8 cellular contexts compared by ENCODE assay signal in genomic region chr1:27356628-27357280, GRCh38. TPM values are rescaled to one million over a fixed set of nuclear protein-coding genes. Genes with fewer than 3 reads are reported as not detected.
DNase-seq lines count a peak whose midpoint lies in the region; ATAC-seq and TF ChIP-seq lines count a peak whose summit lies in the region.
"Had no signal": no experiment of that assay in that cellular context is flagged by ENCODE, and none has a peak within 500 bp of the region (broad histone marks: within the 10 kb centered on the region; RNA-seq: fewer than 3 reads in every experiment).

No MANE protein-coding gene starts in this region.

- DNase-seq in HCT116 (ENCODE audit: low read depth, low spot score) (no peak), esophagus squamous epithelium (lab: John Stamatoyannopoulos, UW) (no peak), DMS53 treated with DMSO at 0.1 percent for 48 hours (lab: John Stamatoyannopoulos, UW; ENCODE audit: unreplicated experiment) (no peak), SKM-1 (lab: John Stamatoyannopoulos, UW; ENCODE audit: unreplicated experiment) (no peak)
- DNase-seq in activated CD4-positive, alpha-beta T cell treated with anti-CD3 and anti-CD28 coated beads, Interleukin-2, amount 10 ng/mL, durations not matched to agents 7 days and 5 days: no peak
- DNase-seq in stimulated activated CD8-positive, alpha-beta memory T cell treated with anti-CD3 and anti-CD28 coated beads, Interleukin-4, amount 100 ng/mL, for 48 hours: peak; percentile 64

- H3K27me3 Mint-ChIP-seq in activated CD4-positive, alpha-beta T cell treated with anti-CD3 and anti-CD28 coated beads, Interleukin-2, amount 10 ng/mL, durations not matched to agents 7 days and 5 days: peaks cover 3% of the 10 kb centered on the region

- no peaks in the 10 kb centered on the region for H3K9me3 ChIP-seq in HCT116 (ENCODE audit: control insufficient read depth in 1 of 2, insufficient read depth in 1 of 2, low read depth in 1 of 2, low read length in 2 of 2)
- H3K9me3 ChIP-seq in esophagus squamous epithelium: no peaks in the 10 kb centered on the region

- 51% methylated on average over 9 of the region's 37 CpGs; no CpG with 5 or more reads in 1 of the 2 donors for WGBS in esophagus squamous epithelium, 2 donors

- no peaks in the 10 kb centered on the region for H3K9me2 ChIP-seq in HCT116 (ENCODE audit: insufficient read depth)

- RAD21 ChIA-PET in HCT116 (lab: Charles Lee; ENCODE audit: low non-redundant PET in 1 of 2, low total read pairs in 2 of 2, uncharacterized antibody in 2 of 2, unreplicated experiment in 2 of 2): interaction anchor here (0.6 to 1.5 kb wide), 3 partner anchors 12 to 39 kb away, joined by 3 to 4 read pairs (median 3); no protein-coding TSS in a partner anchor

- CTCF ChIA-PET in HCT116 (lab: Charles Lee): interaction anchor here (1.0 to 2.5 kb wide), 6 partner anchors 8 to 313 kb away, joined by 3 to 25 read pairs (median 5); partner anchors contain the start of genes MAP3K6 and SYTL1
- CTCF ChIA-PET in activated CD4-positive, alpha-beta T cell treated with anti-CD3 and anti-CD28 coated beads, Interleukin-2, amount 10 ng/mL, durations not matched to agents 7 days and 5 days (lab: Charles Lee): interaction anchor here (0.6 to 4.9 kb wide), 25 partner anchors 10 to 1329 kb away, joined by 3 to 68 read pairs (median 6); partner anchors contain the start of genes CD164L2, FCN3, MAP3K6 and SYTL1

- TF ChIP-seq POLR2A in HCT116 (IDR thresholded peaks at IDR 0.05; ENCODE audit: borderline replicate concordance, extremely low read depth, insufficient read depth, insufficient read length) (no peak), esophagus squamous epithelium (IDR thresholded peaks at IDR 0.05) (no peak)

- H3K27ac ChIP-seq in HCT116 (ENCODE audit: low read depth, low read length) (peak overlapping the region; percentile 39; the same call in 1 of the 2 replicates), esophagus squamous epithelium (peak overlapping the region; percentile 64 to 81 (median 70))

- no peaks in the 10 kb centered on the region for H3K9me3 Mint-ChIP-seq in activated CD4-positive, alpha-beta T cell treated with anti-CD3 and anti-CD28 coated beads, Interleukin-2, amount 10 ng/mL, durations not matched to agents 7 days and 5 days

- no peak overlapping the region for H3K4me2 ChIP-seq in HCT116 (ENCODE audit: low read length)

- POLR2A ChIA-PET in HCT116 (lab: Charles Lee): interaction anchor here (1.5 kb wide), 1 partner anchor 9 kb away, joined by 3 read pairs; no protein-coding TSS in a partner anchor
- POLR2A ChIA-PET in activated CD4-positive, alpha-beta T cell treated with anti-CD3 and anti-CD28 coated beads, Interleukin-2, amount 10 ng/mL, durations not matched to agents 7 days and 5 days (lab: Charles Lee): no interaction called here

- ATAC-seq in HCT116: peak; percentile 52
- no peak for ATAC-seq in GM18909 (IDR thresholded peaks at IDR 0.05; ENCODE audit: poor library complexity, unreplicated experiment)

- no peak for TF ChIP-seq RAD21 in HCT116 (IDR thresholded peaks at IDR 0.05; ENCODE audit: low read depth)

- H3K4me1 ChIP-seq in HCT116 (ENCODE audit: control insufficient read depth in 1 of 2, insufficient read depth in 2 of 2, low read length in 2 of 2) (peaks cover 7 to 11% of the 10 kb centered on the region in 2 experiments; a peak in 3 of 4 replicates), esophagus squamous epithelium (peaks cover 15 to 57% (median 19%) of the 10 kb centered on the region in 3 donors)

- intact Hi-C loops in HCT116 (cut with micrococcal nuclease) (loop anchor here (1.0 kb wide), 1 partner anchor 32 kb away; no protein-coding TSS in a partner anchor), esophagus squamous epithelium (cut with DNase I) (loop anchor here (5.0 kb wide), 1 partner anchor 36 kb away; the partner anchor contains the start of gene GPR3)

- no peak overlapping the region for H3K9ac ChIP-seq in HCT116 (ENCODE audit: low read length)

- H3K4me3 ChIP-seq in HCT116 (replicated peaks in 1 of 2; ENCODE audit: low read depth in 1 of 2, low read length in 2 of 2) (no peak overlapping the region), esophagus squamous epithelium (peak overlapping the region in 2 of 4 donors; percentile 29 to 49)

- peaks cover 43% of the 10 kb centered on the region for H3K4me1 Mint-ChIP-seq in activated CD4-positive, alpha-beta T cell treated with anti-CD3 and anti-CD28 coated beads, Interleukin-2, amount 10 ng/mL, durations not matched to agents 7 days and 5 days

- no peak overlapping the region for H2AFZ ChIP-seq in HCT116 (ENCODE audit: low read depth, low read length, poor library complexity, severe bottlenecking)

- no peaks in the 10 kb centered on the region for H3K36me3 Mint-ChIP-seq in activated CD4-positive, alpha-beta T cell treated with anti-CD3 and anti-CD28 coated beads, Interleukin-2, amount 10 ng/mL, durations not matched to agents 7 days and 5 days (ENCODE audit: low read depth)

- H3K79me2 ChIP-seq in HCT116 (ENCODE audit: insufficient read depth, low read length): no peaks in the 10 kb centered on the region

- no peaks in the 10 kb centered on the region for H4K20me1 ChIP-seq in HCT116 (ENCODE audit: insufficient read depth)

- H3K36me3 ChIP-seq in HCT116 (ENCODE audit: control insufficient read depth in 1 of 2, insufficient read depth in 2 of 2, low read length in 2 of 2) (peaks cover 0 to 7% of the 10 kb centered on the region in 2 experiments; a peak in 1 of 4 replicates), esophagus squamous epithelium (peaks cover 57 to 97% (median 59%) of the 10 kb centered on the region in 3 donors)

- TF ChIP-seq CTCF in HCT116 (IDR thresholded peaks at IDR 0.05 in 2 of 3, conservative IDR thresholded peaks at IDR 0.05 in 1 of 3; ENCODE audit: borderline replicate concordance in 1 of 3, insufficient read depth in 1 of 3, low read depth in 2 of 3, low read length in 2 of 3): peak in 1 of 3 experiments; percentile 11; a peak in 1 of 6 replicates
- TF ChIP-seq CTCF in esophagus squamous epithelium (IDR thresholded peaks at IDR 0.05): peak in 3 of 6 experiments; percentile 3 to 16 (median 3)

- H3K27ac Mint-ChIP-seq in activated CD4-positive, alpha-beta T cell treated with anti-CD3 and anti-CD28 coated beads, Interleukin-2, amount 10 ng/mL, durations not matched to agents 7 days and 5 days: peak overlapping the region; percentile 93

- no TSS peak for BruUV-seq in HCT116 (replicated peaks; lab: Mats Ljungman, UMichigan)

- H3K27me3 ChIP-seq in HCT116 (ENCODE audit: insufficient read depth, low read length) (no peaks in the 10 kb centered on the region), esophagus squamous epithelium (no peaks in the 10 kb centered on the region)

- H3K4me3 Mint-ChIP-seq in activated CD4-positive, alpha-beta T cell treated with anti-CD3 and anti-CD28 coated beads, Interleukin-2, amount 10 ng/mL, durations not matched to agents 7 days and 5 days: peak overlapping the region; percentile 72

TF ChIP-seq in HCT116, 20 proteins besides CTCF, POLR2A, EP300 and RAD21:
- TF ChIP-seq EZH2 (IDR thresholded peaks at IDR 0.05) (no peak), JUND (IDR thresholded peaks at IDR 0.05) (no peak), SP1 (IDR thresholded peaks at IDR 0.05; ENCODE audit: low read depth) (no peak), EGR1 (IDR thresholded peaks at IDR 0.05; ENCODE audit: low read depth) (no peak), ZNF274 (IDR thresholded peaks at IDR 0.05; ENCODE audit: low read depth, low read length) (no peak), SRF (IDR thresholded peaks at IDR 0.05; ENCODE audit: low read depth) (no peak), ZFX (IDR thresholded peaks at IDR 0.05) (no peak), EZH2phosphoT487 (IDR thresholded peaks at IDR 0.05; ENCODE audit: borderline replicate concordance) (no peak)
- TF ChIP-seq, protein P1, sequence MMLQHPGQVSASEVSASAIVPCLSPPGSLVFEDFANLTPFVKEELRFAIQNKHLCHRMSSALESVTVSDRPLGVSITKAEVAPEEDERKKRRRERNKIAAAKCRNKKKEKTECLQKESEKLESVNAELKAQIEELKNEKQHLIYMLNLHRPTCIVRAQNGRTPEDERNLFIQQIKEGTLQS (IDR thresholded peaks at IDR 0.05): no peak
TF ChIP-seq in HCT116: peak in this region for 0.

RNA-seq across cellular contexts. Expression of gene MAP3K6, which starts 10.0 kb away (rescaled TPM):
- total RNA-seq in HCT116 (2021; ENCODE audit: unreplicated experiment) (30.2 TPM), esophagus squamous epithelium (100 to 1,000 TPM in 1 of 4 donors, 10 to 100 TPM in 3; 72.3 to 121 (median 76.9) TPM)
- 26.8 and 30.2 TPM in 2 replicates for polyA plus RNA-seq in HCT116 (2012)
- total RNA-seq in activated CD4-positive, alpha-beta T cell treated with anti-CD3 and anti-CD28 coated beads, Interleukin-2, amount 10 ng/mL, durations not matched to agents 7 days and 5 days: 1 to 10 TPM; 6.4 to 7.6 TPM

RNA-seq across cellular contexts. Expression of gene SYTL1, which starts 14.9 kb away (rescaled TPM):
- total RNA-seq in HCT116 (2021; ENCODE audit: unreplicated experiment): 75.9 TPM
- polyA plus RNA-seq in HCT116 (2012): 85.9 and 88.7 TPM in 2 replicates
- total RNA-seq in activated CD4-positive, alpha-beta T cell treated with anti-CD3 and anti-CD28 coated beads, Interleukin-2, amount 10 ng/mL, durations not matched to agents 7 days and 5 days: 100 to 1,000 TPM in 1 of 2 experiments, 10 to 100 TPM in 1; 83.5 to 106 TPM
- total RNA-seq in esophagus squamous epithelium: 100 to 1,000 TPM in 3 of 4 donors, 10 to 100 TPM in 1; 74.7 to 182 (median 125) TPM
- total RNA-seq: occipital lobe had no signal

RNA-seq across cellular contexts. Expression of gene FCN3, which starts 17.9 kb away (rescaled TPM):
- total RNA-seq in HCT116 (2021; ENCODE audit: unreplicated experiment) (1.2 TPM), esophagus squamous epithelium (1 to 10 TPM; 3.0 to 4.7 (median 4.3) TPM)
- 0.39 and 0.64 TPM in 2 replicates for polyA plus RNA-seq in HCT116 (2012)
- total RNA-seq in activated CD4-positive, alpha-beta T cell treated with anti-CD3 and anti-CD28 coated beads, Interleukin-2, amount 10 ng/mL, durations not matched to agents 7 days and 5 days: not detected
- total RNA-seq: occipital lobe had no signal

RNA-seq across cellular contexts. Expression of gene CD164L2, which starts 26.4 kb away (rescaled TPM):
- total RNA-seq in HCT116 (2021; ENCODE audit: unreplicated experiment) (11.6 TPM), esophagus squamous epithelium (10 to 100 TPM in 1 of 4 donors, 1 to 10 TPM in 3; 4.8 to 15.4 (median 6.5) TPM)
- polyA plus RNA-seq in HCT116 (2012): 10.4 and 13.0 TPM in 2 replicates
- total RNA-seq in activated CD4-positive, alpha-beta T cell treated with anti-CD3 and anti-CD28 coated beads, Interleukin-2, amount 10 ng/mL, durations not matched to agents 7 days and 5 days: not detected
- total RNA-seq: occipital lobe had no signal

RNA-seq across cellular contexts. Expression of gene TMEM222, which starts 34.8 kb away (rescaled TPM):
- total RNA-seq in HCT116 (2021; ENCODE audit: unreplicated experiment) (32.8 TPM), esophagus squamous epithelium (10 to 100 TPM; 20.0 to 33.0 (median 27.1) TPM)
- 41.1 and 41.2 TPM in 2 replicates for polyA plus RNA-seq in HCT116 (2012)
- 10 to 100 TPM; 38.4 to 40.2 TPM for total RNA-seq in activated CD4-positive, alpha-beta T cell treated with anti-CD3 and anti-CD28 coated beads, Interleukin-2, amount 10 ng/mL, durations not matched to agents 7 days and 5 days
